8 cellular contexts compared by ENCODE assay signal in genomic region chr13:41905600-41906254, GRCh38. TPM values are rescaled to one million over a fixed set of nuclear protein-coding genes. Genes with fewer than 3 reads are reported as not detected.
DNase-seq lines count a peak whose midpoint lies in the region; ATAC-seq and TF ChIP-seq lines count a peak whose summit lies in the region.

No MANE protein-coding gene starts in this region.

- no peaks in the 10 kb centered on the region for H3K27me3 Mint-ChIP-seq in stimulated activated naive CD8-positive, alpha-beta T cell treated with anti-CD3 and anti-CD28 coated beads, Interleukin-15, amount 100 ng/mL, for 72 hours

- TF ChIP-seq CTCF in fibroblast of the aortic adventitia (IDR thresholded peaks at IDR 0.05; ENCODE audit: insufficient read depth, low read length) (peak; percentile 76), WERI-Rb-1 (IDR thresholded peaks at IDR 0.05; ENCODE audit: low read depth, low read length) (no peak)

- no peak overlapping the region for H3K4me3 Mint-ChIP-seq in stimulated activated naive CD8-positive, alpha-beta T cell treated with anti-CD3 and anti-CD28 coated beads, Interleukin-15, amount 100 ng/mL, for 72 hours

- peak overlapping the region in 1 of 2 donors; percentile 55 for H3K27ac Mint-ChIP-seq in stimulated activated naive CD8-positive, alpha-beta T cell treated with anti-CD3 and anti-CD28 coated beads, Interleukin-15, amount 100 ng/mL, for 72 hours

- H3K4me1 Mint-ChIP-seq in stimulated activated naive CD8-positive, alpha-beta T cell treated with anti-CD3 and anti-CD28 coated beads, Interleukin-15, amount 100 ng/mL, for 72 hours, result no peaks in the 10 kb centered on the region

- H3K9me3 Mint-ChIP-seq in stimulated activated naive CD8-positive, alpha-beta T cell treated with anti-CD3 and anti-CD28 coated beads, Interleukin-15, amount 100 ng/mL, for 72 hours, result no peaks in the 10 kb centered on the region

- no peaks in the 10 kb centered on the region for H3K36me3 ChIP-seq in WERI-Rb-1

- H3K9me3 ChIP-seq in WERI-Rb-1 (ENCODE audit: severe bottlenecking), result no peaks in the 10 kb centered on the region

- ATAC-seq in GM19468 (IDR thresholded peaks at IDR 0.05; ENCODE audit: extremely low read depth, unreplicated experiment), result peak; percentile 77
- peak; percentile 85 for ATAC-seq in HG03558 (IDR thresholded peaks at IDR 0.05; ENCODE audit: extremely low read depth, unreplicated experiment)
- ATAC-seq in stimulated activated naive CD8-positive, alpha-beta T cell treated with anti-CD3 and anti-CD28 coated beads, Interleukin-15, amount 100 ng/mL, for 72 hours, result peak; percentile 99

- H3K4me3 ChIP-seq in fibroblast of the aortic adventitia (ENCODE audit: low read depth, low read length) (no peak overlapping the region), WERI-Rb-1 (ENCODE audit: low read depth, low read length) (no peak overlapping the region)

- no peak overlapping the region for H3K27ac ChIP-seq in WERI-Rb-1

- DNase-seq in EH (ENCODE audit: low read depth), result peak; percentile 54
- peak; percentile 2 for DNase-seq in SHP77 treated with DMSO at 0.1 percent for 48 hours (lab: John Stamatoyannopoulos, UW)
- peak; percentile 66 for DNase-seq in fibroblast of the aortic adventitia (ENCODE audit: low read depth)
- DNase-seq in stimulated activated naive CD8-positive, alpha-beta T cell treated with anti-CD3 and anti-CD28 coated beads, Interleukin-15, amount 100 ng/mL, for 72 hours, result no peak
- DNase-seq in WERI-Rb-1, result no peak
- no peak for DNase-seq in superior temporal gyrus (ENCODE audit: extremely low spot score)

- H3K27me3 ChIP-seq in WERI-Rb-1 (ENCODE audit: insufficient read depth, low read depth, severe bottlenecking), result no peaks in the 10 kb centered on the region

RNA-seq across cellular contexts. Expression of gene VWA8, which starts 55.2 kb away (rescaled TPM):
- total RNA-seq in fibroblast of the aortic adventitia (ENCODE audit: low replicate concordance), result 27.2 and 28.5 TPM in 2 replicates

Comparison
In these comparisons a context has a peak if more than half of its experiments do, and no peak if none do; other contexts are left out.
1. DNase-seq: peak in EH (single experiment), SHP77 treated with DMSO at 0.1 percent for 48 hours (single experiment) and fibroblast of the aortic adventitia (single experiment); none in stimulated activated naive CD8-positive, alpha-beta T cell treated with anti-CD3 and anti-CD28 coated beads, Interleukin-15, amount 100 ng/mL, for 72 hours (0 of 2), WERI-Rb-1 (single experiment) and superior temporal gyrus (single experiment).
2. Peak in every context shown above with its lines, with median percentiles within 50 percentile points of each other: ATAC-seq.